16 cellular contexts compared by ENCODE assay signal in genomic region chr13:98202026-98202425, GRCh38. TPM values are rescaled to one million over a fixed set of nuclear protein-coding genes. Genes with fewer than 3 reads are reported as not detected.
A peak's percentile ranks its signal among the peaks of the same experiment; 100 is the strongest.
DNase-seq lines count a peak whose midpoint lies in the region; ATAC-seq, FAIRE-seq and TF ChIP-seq lines count a peak whose summit lies in the region.
"Had no signal": no experiment of that assay in that cellular context is flagged by ENCODE, and none has a peak within 500 bp of the region (broad histone marks: within the 10 kb centered on the region; RNA-seq: fewer than 3 reads in every experiment).

No MANE protein-coding gene starts in this region.

- no peak overlapping the region for H3K4me3 Mint-ChIP-seq in activated CD4-positive, alpha-beta T cell treated with anti-CD3 and anti-CD28 coated beads for 36 hours
- H3K4me3 Mint-ChIP-seq: activated CD4-positive, alpha-beta memory T cell treated with anti-CD3 and anti-CD28 coated beads for 36 hours; CD4-positive, alpha-beta memory T cell had no signal

- no peaks in the 10 kb centered on the region for H3K9me2 ChIP-seq in OCI-LY7 (ENCODE audit: insufficient read depth, low read length)

- H3K4me1 Mint-ChIP-seq in activated CD4-positive, alpha-beta T cell treated with anti-CD3 and anti-CD28 coated beads for 36 hours: no peaks in the 10 kb centered on the region
- H3K4me1 Mint-ChIP-seq: CD4-positive, alpha-beta memory T cell had no signal

- ATAC-seq in HG02759 (IDR thresholded peaks at IDR 0.05; ENCODE audit: unreplicated experiment) (peak; percentile 43), HepG2 (peak; percentile 76), HG03354 (IDR thresholded peaks at IDR 0.05; ENCODE audit: poor library complexity, severe bottlenecking, unreplicated experiment) (no peak), SK-N-SH treated with all-trans-retinoic acid at 6 μM for 48 hours (no peak)
- no peak for ATAC-seq in activated CD4-positive, alpha-beta T cell treated with anti-CD3 and anti-CD28 coated beads for 36 hours

- CTCF ChIA-PET in OCI-LY7 (lab: Charles Lee; ENCODE audit: unreplicated experiment) (no interaction called here), HepG2 (lab: Yijun Ruan, JAX; ENCODE audit: low intra/inter-chr PET ratio, low total read pairs) (no interaction called here)
- CTCF ChIA-PET in activated CD4-positive, alpha-beta T cell treated with anti-CD3 and anti-CD28 coated beads for 36 hours (lab: Charles Lee): no interaction called here

- BruUV-seq in OCI-LY7 (replicated peaks; lab: Mats Ljungman, UMichigan): no TSS peak
- no TSS peak for BruUV-seq in HepG2 (replicated peaks; lab: Mats Ljungman, UMichigan)

- peaks cover 14% of the 10 kb centered on the region for H3K9me3 Mint-ChIP-seq in activated CD4-positive, alpha-beta T cell treated with anti-CD3 and anti-CD28 coated beads for 36 hours (ENCODE audit: low read depth)

- TF ChIP-seq EP300 in HepG2 (IDR thresholded peaks at IDR 0.05; ENCODE audit: low read depth in 2 of 2, low read length in 2 of 2) (no peak; a peak in 1 of 4 replicates), HepG2 (CRISPR knock-in tag; IDR thresholded peaks at IDR 0.05; ENCODE audit: borderline replicate concordance) (no peak), transverse colon (IDR thresholded peaks at IDR 0.05; ENCODE audit: low read depth) (no peak)

- in situ Hi-C loops in HepG2 (cut with HindIII; ENCODE audit: extremely low pct_ligation_motif_present, low pct_unique_long_range_greater_than_20kb): no loop called here
- in situ Hi-C loops in transverse colon (cut with MboI; ENCODE audit: low pct_ligation_motif_present in 1 of 4, low pct_unique_long_range_greater_than_20kb in 1 of 4, low sequenced_read_pairs in 3 of 4): no loop called here

- TF ChIP-seq CTCF in OCI-LY7 (conservative IDR thresholded peaks at IDR 0.05; ENCODE audit: low read length) (no peak), HepG2 (CRISPR knock-in tag; IDR thresholded peaks at IDR 0.05) (peak; percentile 40), transverse colon (IDR thresholded peaks at IDR 0.05) (no peak)

- no peaks in the 10 kb centered on the region for H3K36me3 Mint-ChIP-seq in activated CD4-positive, alpha-beta T cell treated with anti-CD3 and anti-CD28 coated beads for 36 hours (ENCODE audit: low read depth)
- H3K36me3 Mint-ChIP-seq: activated CD4-positive, alpha-beta memory T cell treated with anti-CD3 and anti-CD28 coated beads for 36 hours; CD4-positive, alpha-beta memory T cell had no signal

- no peak overlapping the region for H3K27ac Mint-ChIP-seq in activated CD4-positive, alpha-beta T cell treated with anti-CD3 and anti-CD28 coated beads for 36 hours
- H3K27ac Mint-ChIP-seq: activated CD4-positive, alpha-beta memory T cell treated with anti-CD3 and anti-CD28 coated beads for 36 hours; CD4-positive, alpha-beta memory T cell had no signal

- peak in 1 of 2 experiments; percentile 46; a peak in 1 of 4 replicates for TF ChIP-seq POLR2A in HepG2 (IDR thresholded peaks at IDR 0.05; ENCODE audit: insufficient read depth in 1 of 2, low read depth in 2 of 2, low read length in 2 of 2)
- TF ChIP-seq POLR2A in transverse colon (IDR thresholded peaks at IDR 0.05): no peak

- peaks cover 8% of the 10 kb centered on the region for H3K27me3 Mint-ChIP-seq in activated CD4-positive, alpha-beta T cell treated with anti-CD3 and anti-CD28 coated beads for 36 hours

- H3K79me2 ChIP-seq in OCI-LY7 (ENCODE audit: insufficient read depth, low read depth, low read length) (no peaks in the 10 kb centered on the region), HepG2 (ENCODE audit: insufficient read depth, low read length) (peaks cover 96% of the 10 kb centered on the region)

- H3K9me3 ChIP-seq in OCI-LY7 (ENCODE audit: low read length) (no peaks in the 10 kb centered on the region), HepG2 (ENCODE audit: low read length) (peaks cover 28% of the 10 kb centered on the region; the same call in 1 of the 2 replicates), transverse colon (peaks cover 10 to 12% of the 10 kb centered on the region in 2 donors)

- H3K27me3 ChIP-seq in HepG2 (ENCODE audit: control insufficient read depth in 1 of 2, insufficient read depth in 2 of 2, low read length in 2 of 2) (no peaks in the 10 kb centered on the region), transverse colon (no peaks in the 10 kb centered on the region)
- H3K27me3 ChIP-seq: dorsolateral prefrontal cortex had no signal

- no peaks in the 10 kb centered on the region for H3K36me3 ChIP-seq in OCI-LY7 (ENCODE audit: insufficient read depth, low read length)
- H3K36me3 ChIP-seq in HepG2 (replicated peaks in 1 of 2; ENCODE audit: control insufficient read depth in 1 of 2, insufficient read depth in 2 of 2, low read length in 2 of 2): peaks cover 7 to 27% of the 10 kb centered on the region in 2 experiments; a peak in 4 of 5 replicates
- H3K36me3 ChIP-seq in transverse colon: no peaks in the 10 kb centered on the region

- H3K4me2 ChIP-seq in OCI-LY7 (ENCODE audit: low read length) (0 out of 2 replicates have a peak overlapping the region, but pooled peaks have one; percentile 5), HepG2 (ENCODE audit: low read depth, low read length) (peak overlapping the region; percentile 50)

- peak; percentile 20; the same call in 1 of the 2 replicates for TF ChIP-seq RAD21 in HepG2 (CRISPR knock-in tag; IDR thresholded peaks at IDR 0.05)

- intact Hi-C loops in OCI-LY7 (cut with micrococcal nuclease; ENCODE audit: unreplicated experiment): no loop called here
- intact Hi-C loops in HepG2 (cut with micrococcal nuclease; ENCODE audit: unreplicated experiment): loop anchor here (10.0 kb wide), 1 partner anchor 643 kb away; no protein-coding TSS in a partner anchor
- intact Hi-C loops in transverse colon (cut with DNase I; ENCODE audit: low total_unique reads): no loop called here
- intact Hi-C loops in activated CD4-positive, alpha-beta T cell treated with anti-CD3 and anti-CD28 coated beads for 36 hours (cut with DNase I, micrococcal nuclease): no loop called here

- H3K4me1 ChIP-seq in OCI-LY7 (ENCODE audit: insufficient read depth, low read length, poor library complexity, severe bottlenecking) (no peaks in the 10 kb centered on the region), HepG2 (ENCODE audit: insufficient read depth, low read length) (peaks cover 64% of the 10 kb centered on the region), transverse colon (peaks cover 13 to 39% (median 22%) of the 10 kb centered on the region in 4 donors)

- H3K4me3 ChIP-seq in OCI-LY7 (ENCODE audit: low read depth, low read length, poor library complexity, severe bottlenecking) (no peak overlapping the region), HepG2 (replicated peaks in 1 of 3; ENCODE audit: insufficient read depth in 1 of 3, low read depth in 2 of 3, low read length in 3 of 3) (no peak overlapping the region), transverse colon (no peak overlapping the region)
- H3K4me3 ChIP-seq: dorsolateral prefrontal cortex had no signal

- H3K27ac ChIP-seq in OCI-LY7 (ENCODE audit: low read depth, low read length, poor library complexity, severe bottlenecking) (no peak overlapping the region), HepG2 (ENCODE audit: extremely low read length, insufficient read depth, low read length) (peak overlapping the region; percentile 53), transverse colon (peak overlapping the region; percentile 23 to 38 (median 31))

- H2AFZ ChIP-seq in OCI-LY7 (ENCODE audit: low read length) (no peak overlapping the region), HepG2 (ENCODE audit: low read length) (no peak overlapping the region)

- WGBS in HepG2 (ENCODE audit: low lambda C conversion rate): 15% methylated on average over 6 of the region's 6 CpGs
- 7 to 42% methylated on average over 3 to 6 of the region's 6 CpGs for WGBS in transverse colon (ENCODE audit: low coverage in 1 of 2), 2 donors

- H4K20me1 ChIP-seq in OCI-LY7 (ENCODE audit: insufficient read depth, low read length) (no peaks in the 10 kb centered on the region), HepG2 (ENCODE audit: insufficient read depth, low read length) (peaks cover 62% of the 10 kb centered on the region)

- 0 out of 2 replicates have a peak overlapping the region, but pooled peaks have one; percentile 10 for H3K9ac ChIP-seq in HepG2 (ENCODE audit: insufficient read depth, low read depth, low read length)

- DNase-seq in OCI-LY7 (ENCODE audit: low spot score) (peak; percentile 34), HepG2 (ENCODE audit: low spot score) (peak; percentile 59), transverse colon (peak; percentile 36)
- no peak for DNase-seq in activated CD4-positive, alpha-beta T cell treated with anti-CD3 and anti-CD28 coated beads for 36 hours
- DNase-seq: activated CD4-positive, alpha-beta memory T cell treated with anti-CD3 and anti-CD28 coated beads for 36 hours; aorta; CD4-positive, alpha-beta memory T cell; dorsolateral prefrontal cortex; RPMI8226; T1000 had no signal

- peak; percentile 76 for FAIRE-seq in HepG2 (lab: Jason Lieb, UNC)

- POLR2A ChIA-PET in OCI-LY7 (lab: Charles Lee) (no interaction called here), HepG2 (lab: Yijun Ruan, JAX) (interaction anchor here (0.8 to 1.6 kb wide), 2 partner anchors 8 to 64 kb away, joined by 3 to 6 read pairs; no protein-coding TSS in a partner anchor)
- POLR2A ChIA-PET in activated CD4-positive, alpha-beta T cell treated with anti-CD3 and anti-CD28 coated beads for 36 hours (lab: Charles Lee): no interaction called here

RNA-seq across cellular contexts. Expression of gene RNF113B, which starts 25.0 kb away (rescaled TPM):
- not detected in 2 replicates for total RNA-seq in OCI-LY7 (2014; rRNA removed; shearing (Covaris generic))
- total RNA-seq in OCI-LY7 (2022) (not detected in 2 replicates), HepG2 (2016; rRNA removed; fragmentation: Illumina TruSeq; extraction: Trizol) (not detected in 2 replicates), transverse colon (not detected)
- not detected in 2 replicates for total RNA-seq in HepG2 (2016; cell fraction: cytosol; rRNA removed; fragmentation: Illumina TruSeq; extraction: Trizol; ENCODE audit: low read depth)
- not detected in 2 replicates for total RNA-seq in HepG2 (2016; cell fraction: insoluble cytoplasmic fraction; rRNA removed; fragmentation: Illumina TruSeq; extraction: Trizol)
- not detected in 2 replicates for total RNA-seq in HepG2 (2016; cell fraction: membrane; rRNA removed; fragmentation: Illumina TruSeq; extraction: Trizol)
- total RNA-seq in HepG2 (2016; cell fraction: nucleus; rRNA removed; fragmentation: Illumina TruSeq; extraction: Trizol): not detected in 2 replicates
- not detected in 2 replicates for polyA plus RNA-seq in HepG2 (2011; rRNA removed)
- not detected in 2 replicates for polyA plus RNA-seq in HepG2 (2011; cell fraction: cytosol; rRNA removed)
- not detected in 2 replicates for polyA plus RNA-seq in HepG2 (2011; cell fraction: nucleus; rRNA removed)
- 0.15 TPM in 1 of 2 replicates, not detected in the other for polyA plus RNA-seq in HepG2 (2012)
- not detected in 2 replicates for polyA plus RNA-seq in HepG2 (2016; cell fraction: cytosol; fragmentation: Illumina TruSeq; extraction: Trizol; ENCODE audit: low read depth)
- polyA plus RNA-seq in HepG2 (2016; cell fraction: insoluble cytoplasmic fraction; fragmentation: Illumina TruSeq; extraction: Trizol; ENCODE audit: low read depth): not detected in 2 replicates
- not detected in 2 replicates for polyA plus RNA-seq in HepG2 (2016; cell fraction: membrane; fragmentation: Illumina TruSeq; extraction: Trizol; ENCODE audit: low read depth)
- not detected in 2 replicates for polyA plus RNA-seq in HepG2 (2016; cell fraction: nucleus; fragmentation: Illumina TruSeq; extraction: Trizol; ENCODE audit: insufficient read depth, low read depth)
- polyA minus RNA-seq in HepG2 (2011; rRNA and poly(A)+ RNA removed; ENCODE audit: low replicate concordance): not detected in 2 replicates
- polyA minus RNA-seq in HepG2 (2011; cell fraction: cytosol; rRNA and poly(A)+ RNA removed): not detected in 2 replicates
- not detected in 2 replicates for polyA minus RNA-seq in HepG2 (2011; cell fraction: nucleus; rRNA and poly(A)+ RNA removed)
- total RNA-seq in activated CD4-positive, alpha-beta T cell treated with anti-CD3 and anti-CD28 coated beads for 36 hours: not detected
- total RNA-seq: activated CD4-positive, alpha-beta memory T cell treated with anti-CD3 and anti-CD28 coated beads for 36 hours; aorta; CD4-positive, alpha-beta memory T cell; dorsolateral prefrontal cortex; fibroblast of villous mesenchyme; LHCN-M2; subcutaneous adipose tissue had no signal
- polyA plus RNA-seq: aorta; CD4-positive, alpha-beta memory T cell had no signal

RNA-seq across cellular contexts. Expression of gene FARP1, which starts 59.1 kb away (rescaled TPM):
- not detected in 2 replicates for total RNA-seq in OCI-LY7 (2014; rRNA removed; shearing (Covaris generic))
- total RNA-seq in OCI-LY7 (2022): not detected in 2 replicates
- total RNA-seq in HepG2 (2016; rRNA removed; fragmentation: Illumina TruSeq; extraction: Trizol): 70.1 and 70.6 TPM in 2 replicates
- total RNA-seq in HepG2 (2016; cell fraction: cytosol; rRNA removed; fragmentation: Illumina TruSeq; extraction: Trizol; ENCODE audit: low read depth): 91.6 and 94.1 TPM in 2 replicates
- total RNA-seq in HepG2 (2016; cell fraction: insoluble cytoplasmic fraction; rRNA removed; fragmentation: Illumina TruSeq; extraction: Trizol): 64.4 and 75.8 TPM in 2 replicates
- 122 and 143 TPM in 2 replicates for total RNA-seq in HepG2 (2016; cell fraction: membrane; rRNA removed; fragmentation: Illumina TruSeq; extraction: Trizol)
- 136 and 157 TPM in 2 replicates for total RNA-seq in HepG2 (2016; cell fraction: nucleus; rRNA removed; fragmentation: Illumina TruSeq; extraction: Trizol)
- polyA plus RNA-seq in HepG2 (2011; rRNA removed): 109 and 126 TPM in 2 replicates
- 71.5 and 112 TPM in 2 replicates for polyA plus RNA-seq in HepG2 (2011; cell fraction: cytosol; rRNA removed)
- 463 and 562 TPM in 2 replicates for polyA plus RNA-seq in HepG2 (2011; cell fraction: nucleus; rRNA removed)
- polyA plus RNA-seq in HepG2 (2012): 322 and 394 TPM in 2 replicates
- polyA plus RNA-seq in HepG2 (2016; cell fraction: cytosol; fragmentation: Illumina TruSeq; extraction: Trizol; ENCODE audit: low read depth): 109 and 112 TPM in 2 replicates
- polyA plus RNA-seq in HepG2 (2016; cell fraction: insoluble cytoplasmic fraction; fragmentation: Illumina TruSeq; extraction: Trizol; ENCODE audit: low read depth): 77.6 and 113 TPM in 2 replicates
- polyA plus RNA-seq in HepG2 (2016; cell fraction: membrane; fragmentation: Illumina TruSeq; extraction: Trizol; ENCODE audit: low read depth): 192 and 207 TPM in 2 replicates
- polyA plus RNA-seq in HepG2 (2016; cell fraction: nucleus; fragmentation: Illumina TruSeq; extraction: Trizol; ENCODE audit: insufficient read depth, low read depth): 224 and 256 TPM in 2 replicates
- polyA minus RNA-seq in HepG2 (2011; rRNA and poly(A)+ RNA removed; ENCODE audit: low replicate concordance): 0.68 and 162 TPM in 2 replicates
- polyA minus RNA-seq in HepG2 (2011; cell fraction: cytosol; rRNA and poly(A)+ RNA removed): 152 and 206 TPM in 2 replicates
- polyA minus RNA-seq in HepG2 (2011; cell fraction: nucleus; rRNA and poly(A)+ RNA removed): 598 and 660 TPM in 2 replicates
- 10 to 100 TPM; 32.8 to 41.8 (median 38.3) TPM for total RNA-seq in transverse colon
- total RNA-seq in activated CD4-positive, alpha-beta T cell treated with anti-CD3 and anti-CD28 coated beads for 36 hours: under 1 TPM; 0.25 to 0.40 TPM

Comparison
In these comparisons a context has a peak if more than half of its experiments do, and no peak if none do; other contexts are left out.
1. ATAC-seq: peak in HG02759 (single experiment) and HepG2 (single experiment); none in HG03354 (single experiment), activated CD4-positive, alpha-beta T cell treated with anti-CD3 and anti-CD28 coated beads for 36 hours (single experiment) and SK-N-SH treated with all-trans-retinoic acid at 6 μM for 48 hours (single experiment).
2. RNA of gene FARP1, which starts 59.1 kb away (total RNA-seq): 64.4 to 157 TPM in HepG2 and 32.8 to 41.8 TPM in transverse colon; 0.25 to 0.40 TPM in activated CD4-positive, alpha-beta T cell treated with anti-CD3 and anti-CD28 coated beads for 36 hours and not detected in OCI-LY7; every median in the first group is over 10 times any median in the second.